ENCODE assay signal across 23 cellular contexts in the genomic region with DNA sequence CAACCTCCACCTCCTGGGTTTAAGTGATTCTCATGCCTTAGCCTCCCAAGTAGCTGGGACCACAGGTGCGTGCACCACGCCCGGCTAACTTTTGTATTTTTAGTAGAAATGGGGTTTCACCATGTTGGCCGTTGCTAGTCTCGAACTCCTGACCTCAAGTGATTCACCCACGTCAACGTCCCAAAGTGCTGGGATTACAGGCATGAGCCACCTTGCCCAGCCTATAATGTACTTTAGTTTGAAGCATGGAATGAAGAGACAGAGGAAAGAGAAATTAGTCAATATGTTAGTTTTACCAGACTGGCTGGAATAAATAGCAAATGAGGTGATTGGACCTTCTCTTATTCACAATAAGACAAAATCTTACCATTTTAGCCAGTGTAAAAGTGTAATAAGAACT.
DNase-seq lines count a peak whose midpoint lies in the region; ATAC-seq and TF ChIP-seq lines count a peak whose summit lies in the region.
"Had no signal": no experiment of that assay in that cellular context is flagged by ENCODE, and none has a peak within 500 bp of the region (broad histone marks: within the 10 kb centered on the region; RNA-seq: fewer than 3 reads in every experiment).

No MANE protein-coding gene starts in this region.

- H3K4me3 ChIP-seq in OCI-LY3 (ENCODE audit: low read length) (no peak overlapping the region), skeletal muscle satellite cell (ENCODE audit: low read length) (no peak overlapping the region), Caco-2 (ENCODE audit: low read depth, low read length) (no peak overlapping the region), hepatocyte (no peak overlapping the region)
- H3K4me3 ChIP-seq: A549, cardiac muscle cell, K562, vagina had no signal

- no peaks in the 10 kb centered on the region for H3K9me2 ChIP-seq in hepatocyte (replicated peaks; ENCODE audit: insufficient read depth)

- no peaks in the 10 kb centered on the region for H3K9me3 Mint-ChIP-seq in activated T-cell treated with anti-CD3 and anti-CD28 coated beads, Interleukin-2, amount 50 U/mL, for 72 hours
- H3K9me3 Mint-ChIP-seq in activated T-cell treated with anti-CD3 and anti-CD28 coated beads, Interleukin-2, amount 50 U/mL, for 24 hours: peaks cover 2% of the 10 kb centered on the region
- no peaks in the 10 kb centered on the region for H3K9me3 Mint-ChIP-seq in Caco-2 (ENCODE audit: unreplicated experiment)
- H3K9me3 Mint-ChIP-seq: stimulated activated naive CD8-positive, alpha-beta T cell treated with anti-CD3 and anti-CD28 coated beads, Interleukin-15, Interleukin-2, amounts not matched to agents 100 ng/mL and 50 ng/mL, for 24 hours had no signal

- TF ChIP-seq CTCF in OCI-LY3 (IDR thresholded peaks at IDR 0.05; ENCODE audit: low read depth, low read length): no peak
- no peak for TF ChIP-seq CTCF in Caco-2 (IDR thresholded peaks at IDR 0.05; ENCODE audit: insufficient read depth in 1 of 2, low read depth in 1 of 2, low read length in 1 of 2, severe bottlenecking in 1 of 2, unreplicated experiment in 1 of 2)
- TF ChIP-seq CTCF in hepatocyte (IDR thresholded peaks at IDR 0.05; ENCODE audit: poor library complexity): no peak

- H4K20me1 ChIP-seq in OCI-LY3 (ENCODE audit: insufficient read depth, low read length): no peaks in the 10 kb centered on the region
- no peaks in the 10 kb centered on the region for H4K20me1 ChIP-seq in hepatocyte (ENCODE audit: insufficient read depth, poor library complexity, severe bottlenecking)

- peak overlapping the region; percentile 6; the same call in 1 of the 2 replicates for H3K27ac ChIP-seq in OCI-LY3 (ENCODE audit: low read length)
- H3K27ac ChIP-seq in epithelial cell of prostate: peak overlapping the region; percentile 82
- no peak overlapping the region for H3K27ac ChIP-seq in hepatocyte
- H3K27ac ChIP-seq: cardiac muscle cell, vagina had no signal

- H3K36me3 ChIP-seq in OCI-LY3 (replicated peaks; ENCODE audit: low read depth, low read length) (peaks cover 23% of the 10 kb centered on the region), skeletal muscle satellite cell (ENCODE audit: insufficient read depth, low read length) (peaks cover 24% of the 10 kb centered on the region), Caco-2 (ENCODE audit: control insufficient read depth, insufficient read depth, low read length) (no peaks in the 10 kb centered on the region), hepatocyte (replicated peaks; ENCODE audit: insufficient read depth, low read depth) (peaks cover 8% of the 10 kb centered on the region)

- POLR2A ChIA-PET in Caco-2 (lab: Charles Lee): no interaction called here

- H3K27ac Mint-ChIP-seq in activated T-cell treated with anti-CD3 and anti-CD28 coated beads, Interleukin-2, amount 50 U/mL, for 72 hours: peak overlapping the region; percentile 77
- no peak overlapping the region for H3K27ac Mint-ChIP-seq in activated T-cell treated with anti-CD3 and anti-CD28 coated beads, Interleukin-2, amount 50 U/mL, for 24 hours
- H3K27ac Mint-ChIP-seq in Caco-2 (ENCODE audit: unreplicated experiment): no peak overlapping the region
- H3K27ac Mint-ChIP-seq: progenitor cell of endocrine pancreas; stimulated activated naive CD8-positive, alpha-beta T cell treated with anti-CD3 and anti-CD28 coated beads, Interleukin-15, Interleukin-2, amounts not matched to agents 100 ng/mL and 50 ng/mL, for 24 hours; T-helper 17 cell had no signal

- 98% methylated on average over 7 of the region's 7 CpGs for WGBS in hepatocyte (ENCODE audit: low lambda C conversion rate, missing lambda C conversion rate)

- no peak for DNase-seq in activated T-cell treated with anti-CD3 and anti-CD28 coated beads, Interleukin-2, amount 50 U/mL, for 72 hours
- DNase-seq in activated T-cell treated with anti-CD3 and anti-CD28 coated beads, Interleukin-2, amount 50 U/mL, for 24 hours: no peak
- DNase-seq in epithelial cell of prostate (ENCODE audit: low read depth, low spot score): no peak
- no peak for DNase-seq in Caco-2
- DNase-seq in hepatocyte (ENCODE audit: low spot score): no peak
- DNase-seq: activated CD4-positive, CD25-positive, alpha-beta regulatory T cell; activated CD8-positive, alpha-beta memory T cell treated with anti-CD3 and anti-CD28 coated beads, Interleukin-2, amount 50 U/mL, for 4 hours; DMS79; effector CD8-positive, alpha-beta T cell; NCI-H1105; SHP77 treated with DMSO at 0.1 percent for 48 hours; stimulated activated CD4-positive, alpha-beta T cell treated with anti-CD3 and anti-CD28 coated beads, Interleukin-12 subunit alpha, Interleukin-12 subunit beta, amount 100 ng/mL, for 4 hours; T-helper 17 cell had no signal

- CTCF ChIA-PET in Caco-2 (lab: Charles Lee): no interaction called here

- BruUV-seq in Caco-2 (replicated peaks; lab: Mats Ljungman, UMichigan): no TSS peak

- intact Hi-C loops in Caco-2 (cut with micrococcal nuclease; ENCODE audit: unreplicated experiment): no loop called here

- no peak overlapping the region for H3K4me3 Mint-ChIP-seq in activated T-cell treated with anti-CD3 and anti-CD28 coated beads, Interleukin-2, amount 50 U/mL, for 72 hours
- no peak overlapping the region for H3K4me3 Mint-ChIP-seq in activated T-cell treated with anti-CD3 and anti-CD28 coated beads, Interleukin-2, amount 50 U/mL, for 24 hours
- no peak overlapping the region for H3K4me3 Mint-ChIP-seq in Caco-2 (ENCODE audit: unreplicated experiment)
- H3K4me3 Mint-ChIP-seq: stimulated activated naive CD8-positive, alpha-beta T cell treated with anti-CD3 and anti-CD28 coated beads, Interleukin-15, Interleukin-2, amounts not matched to agents 100 ng/mL and 50 ng/mL, for 24 hours; T-helper 17 cell had no signal

- no peaks in the 10 kb centered on the region for H3K79me2 ChIP-seq in OCI-LY3 (ENCODE audit: low read length)
- H3K79me2 ChIP-seq in hepatocyte: no peaks in the 10 kb centered on the region

- H3K27me3 Mint-ChIP-seq in activated T-cell treated with anti-CD3 and anti-CD28 coated beads, Interleukin-2, amount 50 U/mL, for 72 hours (ENCODE audit: low read depth): no peaks in the 10 kb centered on the region
- H3K27me3 Mint-ChIP-seq in activated T-cell treated with anti-CD3 and anti-CD28 coated beads, Interleukin-2, amount 50 U/mL, for 24 hours: no peaks in the 10 kb centered on the region
- no peaks in the 10 kb centered on the region for H3K27me3 Mint-ChIP-seq in Caco-2 (ENCODE audit: insufficient read depth, unreplicated experiment)
- H3K27me3 Mint-ChIP-seq: progenitor cell of endocrine pancreas; stimulated activated naive CD8-positive, alpha-beta T cell treated with anti-CD3 and anti-CD28 coated beads, Interleukin-15, Interleukin-2, amounts not matched to agents 100 ng/mL and 50 ng/mL, for 24 hours; T-helper 17 cell had no signal

- H3K4me2 ChIP-seq in OCI-LY3 (ENCODE audit: low read length) (no peak overlapping the region), skeletal muscle satellite cell (ENCODE audit: low read length) (peak overlapping the region; percentile 22), hepatocyte (no peak overlapping the region)
- H3K4me2 ChIP-seq: A549 had no signal

- H3K4me1 Mint-ChIP-seq in activated T-cell treated with anti-CD3 and anti-CD28 coated beads, Interleukin-2, amount 50 U/mL, for 72 hours (ENCODE audit: low read depth): peaks cover 12% of the 10 kb centered on the region
- H3K4me1 Mint-ChIP-seq in activated T-cell treated with anti-CD3 and anti-CD28 coated beads, Interleukin-2, amount 50 U/mL, for 24 hours (ENCODE audit: low read depth): peaks cover 11% of the 10 kb centered on the region
- H3K4me1 Mint-ChIP-seq in Caco-2 (ENCODE audit: low read depth, unreplicated experiment): no peaks in the 10 kb centered on the region

- no peak for ATAC-seq in activated T-cell treated with anti-CD3 and anti-CD28 coated beads, Interleukin-2, amount 50 U/mL, for 72 hours (replicated peaks in 1 of 2)
- ATAC-seq in HG03439 (IDR thresholded peaks at IDR 0.05; ENCODE audit: unreplicated experiment): no peak
- ATAC-seq: A549, K562, left lobe of liver, T-helper 17 cell had no signal

- H3K27me3 ChIP-seq in OCI-LY3 (ENCODE audit: low read depth, low read length) (no peaks in the 10 kb centered on the region), skeletal muscle satellite cell (ENCODE audit: control insufficient read depth, insufficient read depth, low read length) (no peaks in the 10 kb centered on the region), Caco-2 (replicated peaks; ENCODE audit: control insufficient read depth, insufficient read depth, low read length) (no peaks in the 10 kb centered on the region), hepatocyte (no peaks in the 10 kb centered on the region)
- H3K27me3 ChIP-seq: cardiac muscle cell, vagina had no signal

- no peak overlapping the region for H2AFZ ChIP-seq in OCI-LY3 (ENCODE audit: low read depth, low read length)
- no peak overlapping the region for H2AFZ ChIP-seq in hepatocyte

- peaks cover 6 to 20% of the 10 kb centered on the region in 2 donors for H3K36me3 Mint-ChIP-seq in activated T-cell treated with anti-CD3 and anti-CD28 coated beads, Interleukin-2, amount 50 U/mL, for 72 hours (ENCODE audit: insufficient read depth in 2 of 2)
- peaks cover 73% of the 10 kb centered on the region for H3K36me3 Mint-ChIP-seq in activated T-cell treated with anti-CD3 and anti-CD28 coated beads, Interleukin-2, amount 50 U/mL, for 24 hours (ENCODE audit: low read depth)
- H3K36me3 Mint-ChIP-seq in Caco-2 (ENCODE audit: insufficient read depth, unreplicated experiment): peaks cover 35% of the 10 kb centered on the region

- H3K9ac ChIP-seq in OCI-LY3 (ENCODE audit: low read length): no peak overlapping the region
- H3K9ac ChIP-seq in skeletal muscle satellite cell (ENCODE audit: low read depth, low read length): no peak overlapping the region

- H3K4me1 ChIP-seq in OCI-LY3 (ENCODE audit: low read length): peaks cover 8% of the 10 kb centered on the region
- peaks cover 13% of the 10 kb centered on the region for H3K4me1 ChIP-seq in skeletal muscle satellite cell (ENCODE audit: control insufficient read depth, insufficient read depth, low read length)
- H3K4me1 ChIP-seq in Caco-2: no peaks in the 10 kb centered on the region
- no peaks in the 10 kb centered on the region for H3K4me1 ChIP-seq in hepatocyte (ENCODE audit: insufficient read depth)
- H3K4me1 ChIP-seq: vagina had no signal

- H3K9me3 ChIP-seq in OCI-LY3 (ENCODE audit: insufficient read depth, low read length) (peaks cover 5% of the 10 kb centered on the region; the same call in 1 of the 2 replicates), skeletal muscle satellite cell (replicated peaks; ENCODE audit: low read length) (no peaks in the 10 kb centered on the region), Caco-2 (no peaks in the 10 kb centered on the region), hepatocyte (ENCODE audit: low read depth) (no peaks in the 10 kb centered on the region)
- H3K9me3 ChIP-seq: A549, vagina had no signal
